ENCODE assay signal across 1 cellular context in genomic region chr1:226643167-226643566, GRCh38.
TF ChIP-seq lines count a peak whose summit lies in the region.

No MANE protein-coding gene starts in this region.

TF ChIP-seq in IMR-90, 13 proteins besides CTCF, POLR2A, EP300 and RAD21:
- 0 out of 2 replicates have a peak, but pooled peaks have one; percentile 10 for TF ChIP-seq BHLHE40 (IDR thresholded peaks at IDR 0.05; ENCODE audit: low read depth, low read length)
- TF ChIP-seq RFX5 (IDR thresholded peaks at IDR 0.05; ENCODE audit: low read depth, low read length) = no peak
- TF ChIP-seq MAZ (IDR thresholded peaks at IDR 0.05; ENCODE audit: borderline replicate concordance, low read depth, low read length) = peak; percentile 19; the same call in 1 of the 2 replicates
- TF ChIP-seq FOS (IDR thresholded peaks at IDR 0.05; ENCODE audit: low read depth, low read length) = peak; percentile 54
